In the genomic region with DNA sequence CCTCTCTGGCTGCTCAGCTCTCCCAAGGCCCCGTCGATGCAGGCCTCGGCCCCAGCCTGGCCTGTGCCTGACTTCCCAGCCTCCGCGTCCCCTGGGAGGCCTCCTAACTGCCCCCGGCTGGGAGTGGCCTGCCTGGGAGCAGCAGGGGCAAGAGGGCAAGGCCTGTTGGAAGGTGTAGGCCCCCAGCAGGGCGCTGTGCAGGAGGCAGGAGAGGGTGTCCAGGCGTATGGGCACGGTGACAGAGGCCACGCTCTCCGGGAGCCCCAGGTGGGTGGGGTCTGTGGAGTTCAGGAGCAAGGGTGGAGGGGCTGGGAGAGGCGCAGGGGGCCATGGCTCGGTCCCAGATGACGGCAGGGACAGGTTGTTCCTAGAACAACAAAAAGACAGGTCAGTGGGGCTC, we compare ENCODE assay signal across 22 cellular contexts. TPM values are rescaled to one million over a fixed set of nuclear protein-coding genes. Genes with fewer than 3 reads are reported as not detected.
A peak's percentile ranks its signal among the peaks of the same experiment; 100 is the strongest.
DNase-seq lines count a peak whose midpoint lies in the region; ATAC-seq, FAIRE-seq and TF ChIP-seq lines count a peak whose summit lies in the region.
"Had no signal": no experiment of that assay in that cellular context is flagged by ENCODE, and none has a peak within 500 bp of the region (broad histone marks: within the 10 kb centered on the region; RNA-seq: fewer than 3 reads in every experiment).

No MANE protein-coding gene starts in this region.

- no peak overlapping the region for H3K27ac Mint-ChIP-seq in WTC11
- H3K27ac Mint-ChIP-seq in stimulated activated effector memory CD8-positive, alpha-beta T cell treated with anti-CD3 and anti-CD28 coated beads, Interleukin-12 subunit alpha, Interleukin-12 subunit beta, amount 100 ng/mL, for 72 hours, result peak overlapping the region; percentile 98
- H3K27ac Mint-ChIP-seq: HFFc6 had no signal

- H3K27me3 Mint-ChIP-seq in WTC11 (ENCODE audit: low read depth), result no peaks in the 10 kb centered on the region; the same call in 1 of the 2 replicates

- no peak for DNase-seq in WTC11 (ENCODE audit: low spot score)
- peak; percentile 37 for DNase-seq in HepG2 (ENCODE audit: low spot score)
- no peak for DNase-seq in stimulated activated effector memory CD8-positive, alpha-beta T cell treated with anti-CD3 and anti-CD28 coated beads, Interleukin-12 subunit alpha, Interleukin-12 subunit beta, amount 100 ng/mL, for 72 hours (ENCODE audit: low spot score in 2 of 2)
- DNase-seq in medulla oblongata (ENCODE audit: extremely low spot score), result no peak
- DNase-seq: DMS53, GDM1, H7, HFFc6, KBM-7, MM.1S, NCI-H1048, NCI-H1436, NCI-H2029, NCI-H226, NCI-H510A treated with DMSO at 0.1 percent for 48 hours, NCI-H748 treated with DMSO at 0.1 percent for 48 hours, PC-9, RPMI8226, SHP77 had no signal

- peaks cover 52% of the 10 kb centered on the region for H3K4me1 ChIP-seq in HepG2 (ENCODE audit: insufficient read depth, low read length)

- peak overlapping the region; percentile 29 for H3K27ac ChIP-seq in HepG2 (ENCODE audit: extremely low read length, insufficient read depth, low read length)
- H3K27ac ChIP-seq: C4-2B, PC-9 had no signal

- no peaks in the 10 kb centered on the region for H3K79me2 ChIP-seq in HepG2 (ENCODE audit: insufficient read depth, low read length)

- H3K4me3 ChIP-seq in HepG2 (replicated peaks in 1 of 3; ENCODE audit: insufficient read depth in 1 of 3, low read depth in 2 of 3, low read length in 3 of 3), result peak overlapping the region; percentile 41 to 62 (median 56); a peak in 5 of 6 replicates
- H3K4me3 ChIP-seq: PC-9 had no signal

- peak overlapping the region; percentile 73 for H3K4me2 ChIP-seq in HepG2 (ENCODE audit: low read depth, low read length)
- H3K4me2 ChIP-seq: PC-9 had no signal

- no TSS peak for BruUV-seq in HepG2 (replicated peaks; lab: Mats Ljungman, UMichigan)

- H3K27me3 ChIP-seq in HepG2 (ENCODE audit: control insufficient read depth in 1 of 2, insufficient read depth in 2 of 2, low read length in 2 of 2), result peaks cover 0 to 2% of the 10 kb centered on the region in 2 experiments; a peak in 1 of 5 replicates

- 0% methylated on average over 4 of the region's 14 CpGs for whole genome bisulfite sequencing in HepG2 (ENCODE audit: low lambda C conversion rate)

- no peak for TF ChIP-seq EP300 in HepG2 (IDR thresholded peaks at IDR 0.05; ENCODE audit: low read depth in 2 of 2, low read length in 2 of 2)
- TF ChIP-seq EP300 in HepG2 (CRISPR knock-in tag; IDR thresholded peaks at IDR 0.05; ENCODE audit: borderline replicate concordance), result no peak

- peak overlapping the region; percentile 62 for H2AFZ ChIP-seq in HepG2 (ENCODE audit: low read length)
- H2AFZ ChIP-seq: PC-9 had no signal

- in situ Hi-C loops in HepG2 (cut with HindIII; ENCODE audit: extremely low pct_ligation_motif_present, low pct_unique_long_range_greater_than_20kb), result no loop called here

- CTCF ChIA-PET in WTC11 (lab: Charles Lee), result interaction anchor here (0.6 kb wide), 1 partner anchor 8 kb away, joined by 3 read pairs; no protein-coding TSS in a partner anchor
- CTCF ChIA-PET in HepG2 (lab: Yijun Ruan, JAX; ENCODE audit: low intra/inter-chr PET ratio, low total read pairs), result no interaction called here

- no peak for TF ChIP-seq RAD21 in HepG2 (CRISPR knock-in tag; IDR thresholded peaks at IDR 0.05)

- H3K4me1 Mint-ChIP-seq in WTC11, result peaks cover 22% of the 10 kb centered on the region
- H3K4me1 Mint-ChIP-seq in stimulated activated effector memory CD8-positive, alpha-beta T cell treated with anti-CD3 and anti-CD28 coated beads, Interleukin-12 subunit alpha, Interleukin-12 subunit beta, amount 100 ng/mL, for 72 hours, result peaks cover 61% of the 10 kb centered on the region

- no peaks in the 10 kb centered on the region for H3K36me3 ChIP-seq in HepG2 (replicated peaks in 1 of 2; ENCODE audit: control insufficient read depth in 1 of 2, insufficient read depth in 2 of 2, low read length in 2 of 2)

- FAIRE-seq in HepG2 (lab: Jason Lieb, UNC), result no peak
- FAIRE-seq: A204.1 had no signal

- intact Hi-C loops in HepG2 (cut with micrococcal nuclease; ENCODE audit: unreplicated experiment), result no loop called here

- no peaks in the 10 kb centered on the region for H3K9me3 Mint-ChIP-seq in WTC11
- no peaks in the 10 kb centered on the region for H3K9me3 Mint-ChIP-seq in stimulated activated effector memory CD8-positive, alpha-beta T cell treated with anti-CD3 and anti-CD28 coated beads, Interleukin-12 subunit alpha, Interleukin-12 subunit beta, amount 100 ng/mL, for 72 hours
- H3K9me3 Mint-ChIP-seq: HFFc6 had no signal

- POLR2A ChIA-PET in WTC11 (lab: Charles Lee), result no interaction called here
- POLR2A ChIA-PET in HepG2 (lab: Yijun Ruan, JAX), result interaction anchor here (0.7 to 4.1 kb wide), 8 partner anchors 9 to 49 kb away, joined by 4 to 30 read pairs (median 7); a partner anchor contains a TSS

- H4K20me1 ChIP-seq in HepG2 (ENCODE audit: insufficient read depth, low read length), result no peaks in the 10 kb centered on the region

- H3K4me3 Mint-ChIP-seq in WTC11, result no peak overlapping the region
- peak overlapping the region; percentile 4 for H3K4me3 Mint-ChIP-seq in stimulated activated effector memory CD8-positive, alpha-beta T cell treated with anti-CD3 and anti-CD28 coated beads, Interleukin-12 subunit alpha, Interleukin-12 subunit beta, amount 100 ng/mL, for 72 hours
- H3K4me3 Mint-ChIP-seq: HFFc6 had no signal

- peak overlapping the region; percentile 59 for H3K9ac ChIP-seq in HepG2 (ENCODE audit: insufficient read depth, low read depth, low read length)

- peak in 1 of 2 experiments; percentile 63; a peak in 2 of 4 replicates for TF ChIP-seq POLR2A in HepG2 (IDR thresholded peaks at IDR 0.05; ENCODE audit: insufficient read depth in 1 of 2, low read depth in 2 of 2, low read length in 2 of 2)

- H3K9me3 ChIP-seq in HepG2 (ENCODE audit: low read length), result no peaks in the 10 kb centered on the region

- TF ChIP-seq CTCF in WTC11 (IDR thresholded peaks at IDR 0.05), result no peak
- TF ChIP-seq CTCF in HepG2 (CRISPR knock-in tag; IDR thresholded peaks at IDR 0.05), result peak; percentile 44

- H3K36me3 Mint-ChIP-seq in WTC11, result no peaks in the 10 kb centered on the region
- H3K36me3 Mint-ChIP-seq in stimulated activated effector memory CD8-positive, alpha-beta T cell treated with anti-CD3 and anti-CD28 coated beads, Interleukin-12 subunit alpha, Interleukin-12 subunit beta, amount 100 ng/mL, for 72 hours, result peaks cover 19% of the 10 kb centered on the region

- ATAC-seq in WTC11 (no peak), HepG2 (peak; percentile 84), GM18517 (IDR thresholded peaks at IDR 0.05; ENCODE audit: unreplicated experiment) (no peak)
- no peak for ATAC-seq in stimulated activated effector memory CD8-positive, alpha-beta T cell treated with anti-CD3 and anti-CD28 coated beads, Interleukin-12 subunit alpha, Interleukin-12 subunit beta, amount 100 ng/mL, for 72 hours

RNA-seq across cellular contexts. Expression of a gene that starts 1.2 kb away (rescaled TPM):
- 2.9 to 6.1 TPM (median 5.7 TPM) in 3 replicates for total RNA-seq in WTC11 (2021)
- total RNA-seq in HepG2 (2016; rRNA removed; fragmentation: Illumina TruSeq; extraction: Trizol), result not detected in 2 replicates
- total RNA-seq in HepG2 (2016; cell fraction: cytosol; rRNA removed; fragmentation: Illumina TruSeq; extraction: Trizol; ENCODE audit: low read depth), result not detected in 2 replicates
- not detected in 2 replicates for total RNA-seq in HepG2 (2016; cell fraction: insoluble cytoplasmic fraction; rRNA removed; fragmentation: Illumina TruSeq; extraction: Trizol)
- not detected in 2 replicates for total RNA-seq in HepG2 (2016; cell fraction: membrane; rRNA removed; fragmentation: Illumina TruSeq; extraction: Trizol)
- not detected in 2 replicates for total RNA-seq in HepG2 (2016; cell fraction: nucleus; rRNA removed; fragmentation: Illumina TruSeq; extraction: Trizol)
- polyA plus RNA-seq in HepG2 (2011; rRNA removed), result 0.05 and 0.20 TPM in 2 replicates
- not detected in 2 replicates for polyA plus RNA-seq in HepG2 (2011; cell fraction: cytosol; rRNA removed)
- 0.10 and 0.13 TPM in 2 replicates for polyA plus RNA-seq in HepG2 (2011; cell fraction: nucleus; rRNA removed)
- 0.13 TPM in 1 of 2 replicates, not detected in the other for polyA plus RNA-seq in HepG2 (2012)
- polyA plus RNA-seq in HepG2 (2016; cell fraction: cytosol; fragmentation: Illumina TruSeq; extraction: Trizol; ENCODE audit: low read depth), result 0.23 TPM in 2 replicates
- not detected in 2 replicates for polyA plus RNA-seq in HepG2 (2016; cell fraction: insoluble cytoplasmic fraction; fragmentation: Illumina TruSeq; extraction: Trizol; ENCODE audit: low read depth)
- 0.23 TPM in 1 of 2 replicates, not detected in the other for polyA plus RNA-seq in HepG2 (2016; cell fraction: membrane; fragmentation: Illumina TruSeq; extraction: Trizol; ENCODE audit: low read depth)
- not detected in 2 replicates for polyA plus RNA-seq in HepG2 (2016; cell fraction: nucleus; fragmentation: Illumina TruSeq; extraction: Trizol; ENCODE audit: insufficient read depth, low read depth)
- polyA minus RNA-seq in HepG2 (2011; rRNA and poly(A)+ RNA removed; ENCODE audit: low replicate concordance), result not detected in 2 replicates
- not detected in 2 replicates for polyA minus RNA-seq in HepG2 (2011; cell fraction: cytosol; rRNA and poly(A)+ RNA removed)
- not detected in 2 replicates for polyA minus RNA-seq in HepG2 (2011; cell fraction: nucleus; rRNA and poly(A)+ RNA removed)
- total RNA-seq: HFFc6 had no signal

RNA-seq across cellular contexts. Expression of a gene that starts 1.4 kb away (rescaled TPM):
- total RNA-seq in WTC11 (2021) (not detected in 3 replicates), HepG2 (2016; rRNA removed; fragmentation: Illumina TruSeq; extraction: Trizol) (not detected in 2 replicates)
- not detected in 2 replicates for total RNA-seq in HepG2 (2016; cell fraction: cytosol; rRNA removed; fragmentation: Illumina TruSeq; extraction: Trizol; ENCODE audit: low read depth)
- total RNA-seq in HepG2 (2016; cell fraction: insoluble cytoplasmic fraction; rRNA removed; fragmentation: Illumina TruSeq; extraction: Trizol), result not detected in 2 replicates
- 0.19 TPM in 1 of 2 replicates, not detected in the other for total RNA-seq in HepG2 (2016; cell fraction: membrane; rRNA removed; fragmentation: Illumina TruSeq; extraction: Trizol)
- not detected in 2 replicates for total RNA-seq in HepG2 (2016; cell fraction: nucleus; rRNA removed; fragmentation: Illumina TruSeq; extraction: Trizol)
- polyA plus RNA-seq in HepG2 (2011; rRNA removed), result 1.3 and 1.8 TPM in 2 replicates
- 2.1 and 2.3 TPM in 2 replicates for polyA plus RNA-seq in HepG2 (2011; cell fraction: cytosol; rRNA removed)
- 0.72 and 1.6 TPM in 2 replicates for polyA plus RNA-seq in HepG2 (2011; cell fraction: nucleus; rRNA removed)
- 0.57 and 1.0 TPM in 2 replicates for polyA plus RNA-seq in HepG2 (2012)
- not detected in 2 replicates for polyA plus RNA-seq in HepG2 (2016; cell fraction: cytosol; fragmentation: Illumina TruSeq; extraction: Trizol; ENCODE audit: low read depth)
- polyA plus RNA-seq in HepG2 (2016; cell fraction: insoluble cytoplasmic fraction; fragmentation: Illumina TruSeq; extraction: Trizol; ENCODE audit: low read depth), result not detected in 2 replicates
- polyA plus RNA-seq in HepG2 (2016; cell fraction: membrane; fragmentation: Illumina TruSeq; extraction: Trizol; ENCODE audit: low read depth), result not detected in 2 replicates
- not detected in 2 replicates for polyA plus RNA-seq in HepG2 (2016; cell fraction: nucleus; fragmentation: Illumina TruSeq; extraction: Trizol; ENCODE audit: insufficient read depth, low read depth)
- polyA minus RNA-seq in HepG2 (2011; rRNA and poly(A)+ RNA removed; ENCODE audit: low replicate concordance), result 1.3 TPM in 1 of 2 replicates, not detected in the other
- polyA minus RNA-seq in HepG2 (2011; cell fraction: cytosol; rRNA and poly(A)+ RNA removed), result 0.69 TPM in 1 of 2 replicates, not detected in the other
- not detected in 2 replicates for polyA minus RNA-seq in HepG2 (2011; cell fraction: nucleus; rRNA and poly(A)+ RNA removed)
- total RNA-seq: H7, HFFc6, PC-9 had no signal

RNA-seq across cellular contexts. Expression of a gene that starts 16.7 kb away (rescaled TPM):
- total RNA-seq in WTC11 (2021) (0.53 to 0.63 TPM in 2 of 3 replicates, not detected in the other), HepG2 (2016; rRNA removed; fragmentation: Illumina TruSeq; extraction: Trizol) (not detected in 2 replicates)
- total RNA-seq in HepG2 (2016; cell fraction: cytosol; rRNA removed; fragmentation: Illumina TruSeq; extraction: Trizol; ENCODE audit: low read depth), result not detected in 2 replicates
- total RNA-seq in HepG2 (2016; cell fraction: insoluble cytoplasmic fraction; rRNA removed; fragmentation: Illumina TruSeq; extraction: Trizol), result not detected in 2 replicates
- total RNA-seq in HepG2 (2016; cell fraction: membrane; rRNA removed; fragmentation: Illumina TruSeq; extraction: Trizol), result not detected in 2 replicates
- total RNA-seq in HepG2 (2016; cell fraction: nucleus; rRNA removed; fragmentation: Illumina TruSeq; extraction: Trizol), result not detected in 2 replicates
- 0.21 and 0.40 TPM in 2 replicates for polyA plus RNA-seq in HepG2 (2011; rRNA removed)
- 0.16 TPM in 1 of 2 replicates, not detected in the other for polyA plus RNA-seq in HepG2 (2011; cell fraction: cytosol; rRNA removed)
- not detected in 2 replicates for polyA plus RNA-seq in HepG2 (2011; cell fraction: nucleus; rRNA removed)
- polyA plus RNA-seq in HepG2 (2012), result 0.25 and 0.42 TPM in 2 replicates
- not detected in 2 replicates for polyA plus RNA-seq in HepG2 (2016; cell fraction: cytosol; fragmentation: Illumina TruSeq; extraction: Trizol; ENCODE audit: low read depth)
- not detected in 2 replicates for polyA plus RNA-seq in HepG2 (2016; cell fraction: insoluble cytoplasmic fraction; fragmentation: Illumina TruSeq; extraction: Trizol; ENCODE audit: low read depth)
- polyA plus RNA-seq in HepG2 (2016; cell fraction: membrane; fragmentation: Illumina TruSeq; extraction: Trizol; ENCODE audit: low read depth), result not detected in 2 replicates
- not detected in 2 replicates for polyA plus RNA-seq in HepG2 (2016; cell fraction: nucleus; fragmentation: Illumina TruSeq; extraction: Trizol; ENCODE audit: insufficient read depth, low read depth)
- polyA minus RNA-seq in HepG2 (2011; rRNA and poly(A)+ RNA removed; ENCODE audit: low replicate concordance), result not detected in 2 replicates
- not detected in 2 replicates for polyA minus RNA-seq in HepG2 (2011; cell fraction: cytosol; rRNA and poly(A)+ RNA removed)
- not detected in 2 replicates for polyA minus RNA-seq in HepG2 (2011; cell fraction: nucleus; rRNA and poly(A)+ RNA removed)
- total RNA-seq: H7, HFFc6, PC-9 had no signal

RNA-seq across cellular contexts. Expression of a gene that starts 20.3 kb away (rescaled TPM):
- total RNA-seq in WTC11 (2021), result 1.7 to 2.1 TPM (median 1.9 TPM) in 3 replicates
- total RNA-seq in HepG2 (2016; rRNA removed; fragmentation: Illumina TruSeq; extraction: Trizol), result 1.1 and 1.8 TPM in 2 replicates
- 2.7 and 4.1 TPM in 2 replicates for total RNA-seq in HepG2 (2016; cell fraction: cytosol; rRNA removed; fragmentation: Illumina TruSeq; extraction: Trizol; ENCODE audit: low read depth)
- 2.4 TPM in 1 of 2 replicates, not detected in the other for total RNA-seq in HepG2 (2016; cell fraction: insoluble cytoplasmic fraction; rRNA removed; fragmentation: Illumina TruSeq; extraction: Trizol)
- 2.3 TPM in 2 replicates for total RNA-seq in HepG2 (2016; cell fraction: membrane; rRNA removed; fragmentation: Illumina TruSeq; extraction: Trizol)
- 2.7 and 6.2 TPM in 2 replicates for total RNA-seq in HepG2 (2016; cell fraction: nucleus; rRNA removed; fragmentation: Illumina TruSeq; extraction: Trizol)
- polyA plus RNA-seq in HepG2 (2011; rRNA removed), result 0.84 and 1.6 TPM in 2 replicates
- polyA plus RNA-seq in HepG2 (2011; cell fraction: cytosol; rRNA removed), result not detected in 2 replicates
- 1.3 and 2.4 TPM in 2 replicates for polyA plus RNA-seq in HepG2 (2011; cell fraction: nucleus; rRNA removed)
- 3.7 and 5.0 TPM in 2 replicates for polyA plus RNA-seq in HepG2 (2012)
- polyA plus RNA-seq in HepG2 (2016; cell fraction: cytosol; fragmentation: Illumina TruSeq; extraction: Trizol; ENCODE audit: low read depth), result 3.6 and 5.6 TPM in 2 replicates
- polyA plus RNA-seq in HepG2 (2016; cell fraction: insoluble cytoplasmic fraction; fragmentation: Illumina TruSeq; extraction: Trizol; ENCODE audit: low read depth), result 1.3 and 2.6 TPM in 2 replicates
- polyA plus RNA-seq in HepG2 (2016; cell fraction: membrane; fragmentation: Illumina TruSeq; extraction: Trizol; ENCODE audit: low read depth), result 2.3 and 2.8 TPM in 2 replicates
- polyA plus RNA-seq in HepG2 (2016; cell fraction: nucleus; fragmentation: Illumina TruSeq; extraction: Trizol; ENCODE audit: insufficient read depth, low read depth), result 5.7 and 13.4 TPM in 2 replicates
- 1.4 TPM in 1 of 2 replicates, not detected in the other for polyA minus RNA-seq in HepG2 (2011; rRNA and poly(A)+ RNA removed; ENCODE audit: low replicate concordance)
- not detected in 2 replicates for polyA minus RNA-seq in HepG2 (2011; cell fraction: cytosol; rRNA and poly(A)+ RNA removed)
- 3.0 and 4.2 TPM in 2 replicates for polyA minus RNA-seq in HepG2 (2011; cell fraction: nucleus; rRNA and poly(A)+ RNA removed)

RNA-seq across cellular contexts. Expression of a gene that starts 23.0 kb away (rescaled TPM):
- total RNA-seq in WTC11 (2021) (60.6 to 63.8 TPM (median 62.1 TPM) in 3 replicates), HepG2 (2016; rRNA removed; fragmentation: Illumina TruSeq; extraction: Trizol) (678 and 853 TPM in 2 replicates)
- total RNA-seq in HepG2 (2016; cell fraction: cytosol; rRNA removed; fragmentation: Illumina TruSeq; extraction: Trizol; ENCODE audit: low read depth), result 187 and 190 TPM in 2 replicates
- 701 and 868 TPM in 2 replicates for total RNA-seq in HepG2 (2016; cell fraction: insoluble cytoplasmic fraction; rRNA removed; fragmentation: Illumina TruSeq; extraction: Trizol)
- total RNA-seq in HepG2 (2016; cell fraction: membrane; rRNA removed; fragmentation: Illumina TruSeq; extraction: Trizol), result 206 and 231 TPM in 2 replicates
- total RNA-seq in HepG2 (2016; cell fraction: nucleus; rRNA removed; fragmentation: Illumina TruSeq; extraction: Trizol), result 228 and 251 TPM in 2 replicates
- 1,171 and 1,314 TPM in 2 replicates for polyA plus RNA-seq in HepG2 (2011; rRNA removed)
- 1,380 and 2,015 TPM in 2 replicates for polyA plus RNA-seq in HepG2 (2011; cell fraction: cytosol; rRNA removed)
- polyA plus RNA-seq in HepG2 (2011; cell fraction: nucleus; rRNA removed), result 550 and 597 TPM in 2 replicates
- polyA plus RNA-seq in HepG2 (2012), result 654 and 683 TPM in 2 replicates
- polyA plus RNA-seq in HepG2 (2016; cell fraction: cytosol; fragmentation: Illumina TruSeq; extraction: Trizol; ENCODE audit: low read depth), result 206 and 220 TPM in 2 replicates
- polyA plus RNA-seq in HepG2 (2016; cell fraction: insoluble cytoplasmic fraction; fragmentation: Illumina TruSeq; extraction: Trizol; ENCODE audit: low read depth), result 802 and 838 TPM in 2 replicates
- 172 and 183 TPM in 2 replicates for polyA plus RNA-seq in HepG2 (2016; cell fraction: membrane; fragmentation: Illumina TruSeq; extraction: Trizol; ENCODE audit: low read depth)
- 373 and 382 TPM in 2 replicates for polyA plus RNA-seq in HepG2 (2016; cell fraction: nucleus; fragmentation: Illumina TruSeq; extraction: Trizol; ENCODE audit: insufficient read depth, low read depth)
- polyA minus RNA-seq in HepG2 (2011; rRNA and poly(A)+ RNA removed; ENCODE audit: low replicate concordance), result 108 and 610 TPM in 2 replicates
- polyA minus RNA-seq in HepG2 (2011; cell fraction: cytosol; rRNA and poly(A)+ RNA removed), result 250 and 276 TPM in 2 replicates
- polyA minus RNA-seq in HepG2 (2011; cell fraction: nucleus; rRNA and poly(A)+ RNA removed), result 141 and 147 TPM in 2 replicates
